Comparison of ENCODE assay signal across 1 cellular context in genomic region chr3:175288616-175289015, GRCh38.
TF ChIP-seq lines count a peak whose summit lies in the region.

No MANE protein-coding gene starts in this region.

TF ChIP-seq in SK-N-SH, 30 proteins besides CTCF, POLR2A, EP300 and RAD21 (continued from another document):
- TF ChIP-seq ZBTB33 (IDR thresholded peaks at IDR 0.05; ENCODE audit: borderline replicate concordance, low read depth) (no peak), RFX5 (IDR thresholded peaks at IDR 0.05; ENCODE audit: low read length) (no peak), POLR2AphosphoS5 (IDR thresholded peaks at IDR 0.05; ENCODE audit: low read depth, low read length) (no peak), MXI1 (IDR thresholded peaks at IDR 0.05; ENCODE audit: low read depth, low read length) (no peak), REST (IDR thresholded peaks at IDR 0.05; ENCODE audit: low read depth, low read length) (no peak), MEF2A (IDR thresholded peaks at IDR 0.05; ENCODE audit: borderline replicate concordance, low read depth) (no peak), TAF1 (IDR thresholded peaks at IDR 0.05; ENCODE audit: borderline replicate concordance, low read depth, low read length) (no peak), FOXJ3 (CRISPR knock-in tag; IDR thresholded peaks at IDR 0.05) (no peak), GABPA (IDR thresholded peaks at IDR 0.05; ENCODE audit: low read depth) (no peak), NFIC (IDR thresholded peaks at IDR 0.05; ENCODE audit: borderline replicate concordance) (no peak), EZH2phosphoT487 (IDR thresholded peaks at IDR 0.05; ENCODE audit: borderline replicate concordance, low read depth) (no peak), GATA2 (CRISPR knock-in tag; IDR thresholded peaks at IDR 0.05) (no peak)
